Comparison of ENCODE assay signal across 35 cellular contexts in the genomic region with DNA sequence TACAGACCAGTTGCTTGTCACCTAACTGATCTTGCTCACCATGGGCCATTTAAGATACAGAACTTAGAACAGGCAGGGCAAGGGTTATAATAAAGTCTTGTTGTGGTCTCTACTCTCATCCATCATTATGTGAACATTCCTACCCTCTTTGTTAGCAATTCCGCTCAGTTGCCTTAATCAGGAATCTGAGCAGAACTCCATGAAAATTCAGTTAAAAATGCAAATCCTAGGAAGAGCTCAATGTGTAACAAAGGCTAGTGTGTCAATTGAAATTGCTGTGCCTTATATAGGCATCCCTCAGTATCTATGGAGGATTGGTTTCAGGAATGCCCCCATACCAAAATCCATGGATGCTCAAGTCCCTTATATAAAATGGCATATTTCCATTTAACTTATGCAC. TPM values are rescaled to one million over a fixed set of nuclear protein-coding genes. Genes with fewer than 3 reads are reported as not detected.
"Had no signal": no experiment of that assay in that cellular context is flagged by ENCODE, and none has a peak within 500 bp of the region (broad histone marks: within the 10 kb centered on the region; RNA-seq: fewer than 3 reads in every experiment).

No MANE protein-coding gene starts in this region.

- H3K36me3 ChIP-seq: adrenal gland, colonic mucosa had no signal

- H3K9me3 ChIP-seq: adrenal gland, body of pancreas, colonic mucosa, esophagus squamous epithelium had no signal

- H3K27ac ChIP-seq: adrenal gland, body of pancreas, colonic mucosa, epithelial cell of prostate, esophagus squamous epithelium, gastroesophageal sphincter, heart right ventricle had no signal

- DNase-seq: activated CD4-positive, alpha-beta memory T cell treated with anti-CD3 and anti-CD28 coated beads for 36 hours; activated CD4-positive, alpha-beta T cell treated with anti-CD3 and anti-CD28 coated beads for 36 hours; activated CD4-positive, alpha-beta T cell treated with anti-CD3 and anti-CD28 coated beads, Interleukin-2, amount 10 ng/mL, durations not matched to agents 24 days and 14 days; activated CD4-positive, CD25-positive, alpha-beta regulatory T cell; activated CD4-positive, CD25-positive, alpha-beta regulatory T cell treated with anti-CD3 and anti-CD28 coated beads, Interleukin-2, amount 50 U/mL, for 72 hours; activated CD8-positive, alpha-beta memory T cell treated with anti-CD3 and anti-CD28 coated beads, Interleukin-2, amount 10 ng/mL, durations not matched to agents 7 days and 5 days; activated CD8-positive, alpha-beta memory T cell treated with anti-CD3 and anti-CD28 coated beads, Interleukin-2, amount 50 U/mL, for 4 hours; activated CD8-positive, alpha-beta T cell treated with anti-CD3 and anti-CD28 coated beads, Interleukin-2, amount 10 ng/mL, durations not matched to agents 7 days and 5 days; activated effector memory CD4-positive, alpha-beta T cell treated with anti-CD3 and anti-CD28 coated beads, Interleukin-2, amount 50 U/mL, for 16 hours; activated naive CD4-positive, alpha-beta T cell treated with anti-CD3 and anti-CD28 coated beads for 36 hours; activated naive CD8-positive, alpha-beta T cell treated with anti-CD3 and anti-CD28 coated beads for 36 hours; activated naive CD8-positive, alpha-beta T cell treated with anti-CD3 and anti-CD28 coated beads, Interleukin-2, amount 50 U/mL, for 24 hours; activated T-cell treated with anti-CD3 and anti-CD28 coated beads, Interleukin-2, amount 50 U/mL, for 1 hour; activated T-cell treated with anti-CD3 and anti-CD28 coated beads, Interleukin-2, amount 50 U/mL, for 48 hours; adrenal gland; amygdala; aorta; body of pancreas; caudate nucleus; colonic mucosa; effector CD8-positive, alpha-beta T cell; esophagus squamous epithelium; foreskin melanocyte; heart right ventricle; T-helper 2 cell had no signal

- ATAC-seq: activated CD4-positive, alpha-beta T cell treated with anti-CD3 and anti-CD28 coated beads for 36 hours; activated CD8-positive, alpha-beta memory T cell treated with anti-CD3 and anti-CD28 coated beads, Interleukin-2, amount 10 ng/mL, durations not matched to agents 7 days and 5 days; activated CD8-positive, alpha-beta T cell treated with anti-CD3 and anti-CD28 coated beads, Interleukin-2, amount 10 ng/mL, durations not matched to agents 7 days and 5 days; activated naive CD8-positive, alpha-beta T cell treated with anti-CD3 and anti-CD28 coated beads, Interleukin-2, amount 50 U/mL, for 24 hours; body of pancreas; gastroesophageal sphincter; heart right ventricle had no signal

- H3K27me3 ChIP-seq: adrenal gland, body of pancreas, colonic mucosa, esophagus squamous epithelium, gastroesophageal sphincter, heart right ventricle had no signal

- H3K4me1 ChIP-seq: body of pancreas, colonic mucosa had no signal

- H3K4me3 ChIP-seq: adrenal gland, body of pancreas, colonic mucosa, esophagus squamous epithelium, gastroesophageal sphincter, heart right ventricle had no signal

RNA-seq across cellular contexts. Expression of a gene that starts 44.5 kb away (rescaled TPM):
- total RNA-seq: activated CD4-positive, alpha-beta memory T cell treated with anti-CD3 and anti-CD28 coated beads for 36 hours; activated CD4-positive, alpha-beta T cell treated with anti-CD3 and anti-CD28 coated beads for 36 hours; activated CD4-positive, alpha-beta T cell treated with anti-CD3 and anti-CD28 coated beads, Interleukin-2, amount 10 ng/mL, durations not matched to agents 24 days and 14 days; activated CD8-positive, alpha-beta memory T cell treated with anti-CD3 and anti-CD28 coated beads for 36 hours; activated CD8-positive, alpha-beta memory T cell treated with anti-CD3 and anti-CD28 coated beads, Interleukin-2, amount 10 ng/mL, durations not matched to agents 7 days and 5 days; activated CD8-positive, alpha-beta T cell treated with anti-CD3 and anti-CD28 coated beads, Interleukin-2, amount 10 ng/mL, durations not matched to agents 7 days and 5 days; activated naive CD4-positive, alpha-beta T cell treated with anti-CD3 and anti-CD28 coated beads for 36 hours; activated naive CD8-positive, alpha-beta T cell treated with anti-CD3 and anti-CD28 coated beads for 36 hours; activated T-helper 1 cell treated with anti-CD3 and anti-CD28 coated beads, Interleukin-12 subunit alpha, Interleukin-12 subunit beta, Interleukin-2, Interleukin-4 antibody, amounts not matched to agents 30 ng/mL and 10 ng/mL and 1 ng/mL, durations not matched to agents 14 hours and 24 hours and 36 hours; activated T-helper 2 cell treated with anti-CD3 and anti-CD28 coated beads, Interferon-gamma antibody, Interleukin-2, Interleukin-4, amounts not matched to agents 10 μg/mL and 5 μg/mL and 100 μg/mL, durations not matched to agents 14 hours and 24 hours and 36 hours; dermis microvascular lymphatic vessel endothelial cell; endothelial cell of umbilical vein; fibroblast of lung; fibroblast of villous mesenchyme; glomerular endothelial cell had no signal
- polyA plus RNA-seq: endothelial cell of umbilical vein had no signal
